Comparison of ENCODE assay signal across 1 cellular context in genomic region chr19:12722566-12723382, GRCh38.
A peak's percentile ranks its signal among the peaks of the same experiment; 100 is the strongest.
TF ChIP-seq lines count a peak whose summit lies in the region.

No MANE protein-coding gene starts in this region.

TF ChIP-seq in HepG2, 621 proteins besides CTCF, POLR2A, EP300 and RAD21 (continued from another document and continues in another):
- TF ChIP-seq ZNF670 (CRISPR knock-in tag; IDR thresholded peaks at IDR 0.05; ENCODE audit: borderline replicate concordance) (no peak), CHD2 (IDR thresholded peaks at IDR 0.05; ENCODE audit: low read depth, low read length) (no peak), ZBTB21 (CRISPR knock-in tag; IDR thresholded peaks at IDR 0.05) (no peak), ZFP62 (CRISPR knock-in tag; IDR thresholded peaks at IDR 0.05) (no peak), ZFP36 (IDR thresholded peaks at IDR 0.05; ENCODE audit: borderline replicate concordance, low read depth, low read length, partially characterized antibody) (no peak), TIGD3 (CRISPR knock-in tag; IDR thresholded peaks at IDR 0.05; ENCODE audit: borderline replicate concordance) (no peak), ZHX2 (IDR thresholded peaks at IDR 0.05; ENCODE audit: low read depth) (0 out of 2 replicates have a peak, but pooled peaks have one; percentile 65), ZHX2 (CRISPR knock-in tag; IDR thresholded peaks at IDR 0.05; ENCODE audit: borderline replicate concordance) (no peak), GATAD1 (CRISPR knock-in tag; IDR thresholded peaks at IDR 0.05) (peak; percentile 95), BRD4 (CRISPR knock-in tag; IDR thresholded peaks at IDR 0.05) (peak; percentile 61; the same call in 1 of the 2 replicates), MBD4 (IDR thresholded peaks at IDR 0.05; ENCODE audit: borderline replicate concordance, low read length) (no peak), NR2F6 (IDR thresholded peaks at IDR 0.05) (no peak; the same call in 1 of the 2 replicates), NR2F6 (CRISPR knock-in tag; IDR thresholded peaks at IDR 0.05) (peak; percentile 31; the same call in 1 of the 2 replicates), TFDP1 (CRISPR knock-in tag; IDR thresholded peaks at IDR 0.05; ENCODE audit: borderline replicate concordance) (peak; percentile 88; the same call in 1 of the 2 replicates), ZNF503 (CRISPR knock-in tag; IDR thresholded peaks at IDR 0.05) (no peak), HDAC2 (CRISPR knock-in tag; IDR thresholded peaks at IDR 0.05) (peak; percentile 75), ZNF280D (CRISPR knock-in tag; IDR thresholded peaks at IDR 0.05) (no peak), CREM (IDR thresholded peaks at IDR 0.05) (peak; percentile 86), CREM (CRISPR knock-in tag; IDR thresholded peaks at IDR 0.05) (no peak), NR2F2 (IDR thresholded peaks at IDR 0.05; ENCODE audit: borderline replicate concordance, low read depth) (no peak; the same call in 1 of the 2 replicates), ZNF354B (CRISPR knock-in tag; IDR thresholded peaks at IDR 0.05) (no peak), HIC2 (CRISPR knock-in tag; IDR thresholded peaks at IDR 0.05; ENCODE audit: low read depth) (no peak), ZNF441 (CRISPR knock-in tag; IDR thresholded peaks at IDR 0.05; ENCODE audit: borderline replicate concordance) (no peak), NCOA2 (CRISPR knock-in tag; IDR thresholded peaks at IDR 0.05) (0 out of 2 replicates have a peak, but pooled peaks have one; percentile 24), HNRNPLL (IDR thresholded peaks at IDR 0.05; ENCODE audit: low read depth, low read length, poor library complexity, severe bottlenecking) (peak; percentile 26), FOSL2 (CRISPR knock-in tag; IDR thresholded peaks at IDR 0.05) (peak; percentile 41; the same call in 1 of the 2 replicates), THRA (CRISPR knock-in tag; IDR thresholded peaks at IDR 0.05; ENCODE audit: borderline replicate concordance) (peak; percentile 36; the same call in 1 of the 2 replicates), SRF (IDR thresholded peaks at IDR 0.05; ENCODE audit: low read depth, low read length) (no peak), NFKBIZ (CRISPR knock-in tag; IDR thresholded peaks at IDR 0.05) (no peak), DNMT3B (CRISPR knock-in tag; conservative IDR thresholded peaks at IDR 0.05) (0 out of 2 replicates have a peak, but pooled peaks have one; percentile 24), XRCC5 (optimal IDR thresholded peaks at IDR 0.05; ENCODE audit: low read length) (peak; percentile 55), ESRRA (CRISPR knock-in tag; IDR thresholded peaks at IDR 0.05; ENCODE audit: low read depth) (no peak), HNRNPUL1 (IDR thresholded peaks at IDR 0.05; ENCODE audit: low read depth, low read length) (no peak), SMC3 (IDR thresholded peaks at IDR 0.05; ENCODE audit: low read length) (no peak), KAT7 (CRISPR knock-in tag; IDR thresholded peaks at IDR 0.05; ENCODE audit: borderline replicate concordance) (no peak), CENPBD1 (CRISPR knock-in tag; IDR thresholded peaks at IDR 0.05; ENCODE audit: borderline replicate concordance, low read depth) (no peak), SUZ12 (IDR thresholded peaks at IDR 0.05; ENCODE audit: low read depth, low read length) (no peak), KLF16 (CRISPR knock-in tag; IDR thresholded peaks at IDR 0.05) (0 out of 4 replicates have a peak, but pooled peaks of 1 of the 2 experiments have one; percentile 18), ZNF552 (CRISPR knock-in tag; IDR thresholded peaks at IDR 0.05; ENCODE audit: borderline replicate concordance) (0 out of 2 replicates have a peak, but pooled peaks have one; percentile 34), ZZZ3 (CRISPR knock-in tag; IDR thresholded peaks at IDR 0.05; ENCODE audit: borderline replicate concordance) (peak; percentile 78; the same call in 1 of the 2 replicates), RCOR2 (CRISPR knock-in tag; IDR thresholded peaks at IDR 0.05) (no peak), ZNF281 (CRISPR knock-in tag; IDR thresholded peaks at IDR 0.05; ENCODE audit: borderline replicate concordance) (peak; percentile 52; the same call in 1 of the 2 replicates), NFKB2 (CRISPR knock-in tag; IDR thresholded peaks at IDR 0.05; ENCODE audit: borderline replicate concordance) (0 out of 2 replicates have a peak, but pooled peaks have one; percentile 41)
